Comparison of ENCODE assay signal across 12 cellular contexts in the genomic region with DNA sequence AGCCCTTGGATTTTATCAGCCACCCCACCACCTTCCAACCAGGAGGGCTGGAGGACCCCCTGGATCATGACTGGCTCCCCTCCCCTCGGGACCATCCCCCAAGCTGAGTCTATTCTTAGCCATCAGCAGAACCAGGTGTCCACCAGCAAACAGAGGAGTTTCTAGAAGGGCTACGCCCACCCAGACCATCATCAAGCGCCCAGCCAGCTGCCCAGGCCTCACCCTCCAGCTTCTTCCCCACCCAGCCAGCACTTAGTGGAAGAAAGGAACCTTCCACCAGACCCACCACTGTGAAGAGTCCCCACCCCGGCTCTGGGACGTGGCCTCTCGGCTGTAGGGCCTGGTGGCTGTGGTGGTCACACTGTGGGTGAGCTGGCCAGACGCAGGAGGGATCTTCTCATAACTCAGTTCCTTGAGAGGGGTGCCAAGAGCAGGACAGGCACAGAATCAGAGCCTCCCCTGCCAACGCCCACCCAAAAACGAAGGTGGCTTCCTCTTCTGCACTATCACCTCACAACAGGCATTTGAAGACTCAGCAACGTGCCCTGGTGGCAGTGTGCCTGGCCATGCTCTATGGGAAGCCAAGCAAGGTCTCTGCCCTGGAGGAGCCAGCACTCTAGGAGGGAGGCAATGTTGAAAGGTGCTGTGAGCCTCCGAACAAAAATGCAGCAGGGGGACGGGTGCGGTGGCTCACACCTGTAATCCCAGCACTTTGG. TPM values are rescaled to one million over a fixed set of nuclear protein-coding genes. Genes with fewer than 3 reads are reported as not detected.
A peak's percentile ranks its signal among the peaks of the same experiment; 100 is the strongest.
DNase-seq lines count a peak whose midpoint lies in the region; ATAC-seq and TF ChIP-seq lines count a peak whose summit lies in the region.
"Had no signal": no experiment of that assay in that cellular context is flagged by ENCODE, and none has a peak within 500 bp of the region (broad histone marks: within the 10 kb centered on the region; RNA-seq: fewer than 3 reads in every experiment).

No MANE protein-coding gene starts in this region.

- H3K27ac ChIP-seq in CD8-positive, alpha-beta T cell (ENCODE audit: low read depth, low read length): no peak overlapping the region
- H3K27ac ChIP-seq in WERI-Rb-1: peak overlapping the region; percentile 56
- peak overlapping the region; percentile 95 for H3K27ac ChIP-seq in hepatocyte
- H3K27ac ChIP-seq in gastrocnemius medialis: peak overlapping the region; percentile 97 to 100 (median 100)

- no peak overlapping the region for H3K4me3 ChIP-seq in CD8-positive, alpha-beta T cell (ENCODE audit: low read depth, low read length)
- no peak overlapping the region for H3K4me3 ChIP-seq in WERI-Rb-1 (ENCODE audit: low read depth, low read length)
- H3K4me3 ChIP-seq in hepatocyte: no peak overlapping the region
- H3K4me3 ChIP-seq in gastrocnemius medialis: peak overlapping the region; percentile 24 to 42 (median 28)

- intact Hi-C loops in CD8-positive, alpha-beta T cell (cut with DNase I, micrococcal nuclease): loop anchor here (10.0 kb wide), 4 partner anchors 323 to 937 kb away; partner anchors contain the start of genes GYPC (in 1 of the 2), SAP130 (in 1 of the 2) and SFT2D3 (in 1 of the 2)
- intact Hi-C loops in gastrocnemius medialis (cut with DNase I; ENCODE audit: low total_unique reads): no loop called here

- no peaks in the 10 kb centered on the region for H3K36me3 ChIP-seq in CD8-positive, alpha-beta T cell (ENCODE audit: insufficient read depth, low read length)
- H3K36me3 ChIP-seq in WERI-Rb-1 (peaks cover 18% of the 10 kb centered on the region), hepatocyte (replicated peaks; ENCODE audit: insufficient read depth, low read depth) (no peaks in the 10 kb centered on the region), gastrocnemius medialis (no peaks in the 10 kb centered on the region)

- H3K27ac Mint-ChIP-seq in CD8-positive, alpha-beta T cell: peak overlapping the region; percentile 60
- H3K27ac Mint-ChIP-seq: activated T-cell treated with anti-CD3 and anti-CD28 coated beads, Interleukin-2, amount 50 U/mL, for 24 hours had no signal

- CTCF ChIA-PET in CD8-positive, alpha-beta T cell (lab: Charles Lee): interaction anchor here (1.1 kb wide), 1 partner anchor 16 kb away, joined by 3 read pairs; no protein-coding TSS in a partner anchor

- H3K4me1 ChIP-seq in CD8-positive, alpha-beta T cell (ENCODE audit: insufficient read depth, low read length): peaks cover 45% of the 10 kb centered on the region
- peaks cover 61% of the 10 kb centered on the region for H3K4me1 ChIP-seq in hepatocyte (ENCODE audit: insufficient read depth)
- H3K4me1 ChIP-seq in gastrocnemius medialis: peaks cover 94 to 97% of the 10 kb centered on the region in 2 donors

- no peaks in the 10 kb centered on the region for H3K36me3 Mint-ChIP-seq in CD8-positive, alpha-beta T cell
- H3K36me3 Mint-ChIP-seq: CD4-positive, CD25-positive, alpha-beta regulatory T cell had no signal

- H3K9me3 ChIP-seq in CD8-positive, alpha-beta T cell (ENCODE audit: low read length): no peaks in the 10 kb centered on the region
- H3K9me3 ChIP-seq in WERI-Rb-1 (ENCODE audit: severe bottlenecking): no peaks in the 10 kb centered on the region
- no peaks in the 10 kb centered on the region for H3K9me3 ChIP-seq in hepatocyte (ENCODE audit: low read depth)
- H3K9me3 ChIP-seq in gastrocnemius medialis: no peaks in the 10 kb centered on the region

- no peaks in the 10 kb centered on the region for H3K9me2 ChIP-seq in hepatocyte (replicated peaks; ENCODE audit: insufficient read depth)

- peak overlapping the region; percentile 67 for H3K4me2 ChIP-seq in hepatocyte

- H3K27me3 ChIP-seq in CD8-positive, alpha-beta T cell (ENCODE audit: insufficient read depth, low read length): no peaks in the 10 kb centered on the region
- no peaks in the 10 kb centered on the region for H3K27me3 ChIP-seq in WERI-Rb-1 (ENCODE audit: insufficient read depth, low read depth, severe bottlenecking)
- H3K27me3 ChIP-seq in hepatocyte: no peaks in the 10 kb centered on the region
- H3K27me3 ChIP-seq in gastrocnemius medialis: no peaks in the 10 kb centered on the region

- H3K4me1 Mint-ChIP-seq in CD8-positive, alpha-beta T cell (ENCODE audit: low read depth): peaks cover 41% of the 10 kb centered on the region

- H4K20me1 ChIP-seq in hepatocyte (ENCODE audit: insufficient read depth, poor library complexity, severe bottlenecking): peaks cover 4% of the 10 kb centered on the region

- POLR2A ChIA-PET in CD8-positive, alpha-beta T cell (lab: Charles Lee): no interaction called here

- ATAC-seq in CD8-positive, alpha-beta T cell: no peak
- ATAC-seq in gastrocnemius medialis: peak in 1 of 2 donors; percentile 7

- no peak for DNase-seq in CD8-positive, alpha-beta T cell
- DNase-seq in WERI-Rb-1 (no peak), hepatocyte (ENCODE audit: low spot score) (no peak), gastrocnemius medialis (peak in 1 of 2 donors; percentile 87), EL (no peak), NCI-H774 (lab: John Stamatoyannopoulos, UW) (no peak), nucleus accumbens (lab: John Stamatoyannopoulos, UW) (no peak), HuH-7.5 (ENCODE audit: low spot score) (no peak)
- DNase-seq: activated T-cell treated with anti-CD3 and anti-CD28 coated beads, Interleukin-2, amount 50 U/mL, for 24 hours; CD4-positive, CD25-positive, alpha-beta regulatory T cell; NCI-H1417 treated with DMSO at 0.1 percent for 48 hours; stimulated activated CD4-positive, alpha-beta T cell treated with anti-CD3 and anti-CD28 coated beads, Interleukin-4, amount 100 ng/mL, for 24 hours had no signal

- peaks cover 79% of the 10 kb centered on the region for H3K79me2 ChIP-seq in hepatocyte

- H3K4me3 Mint-ChIP-seq in CD8-positive, alpha-beta T cell: no peak overlapping the region
- H3K4me3 Mint-ChIP-seq: activated T-cell treated with anti-CD3 and anti-CD28 coated beads, Interleukin-2, amount 50 U/mL, for 24 hours; CD4-positive, CD25-positive, alpha-beta regulatory T cell had no signal

- no peak for TF ChIP-seq CTCF in CD8-positive, alpha-beta T cell (IDR thresholded peaks at IDR 0.05)
- TF ChIP-seq CTCF in WERI-Rb-1 (IDR thresholded peaks at IDR 0.05; ENCODE audit: low read depth, low read length): no peak
- no peak for TF ChIP-seq CTCF in hepatocyte (IDR thresholded peaks at IDR 0.05; ENCODE audit: poor library complexity)
- no peak for TF ChIP-seq CTCF in gastrocnemius medialis (IDR thresholded peaks at IDR 0.05 in 4 of 5, conservative IDR thresholded peaks at IDR 0.05 in 1 of 5)

- no peaks in the 10 kb centered on the region for H3K9me3 Mint-ChIP-seq in CD8-positive, alpha-beta T cell
- H3K9me3 Mint-ChIP-seq: activated T-cell treated with anti-CD3 and anti-CD28 coated beads, Interleukin-2, amount 50 U/mL, for 24 hours; CD4-positive, CD25-positive, alpha-beta regulatory T cell had no signal

- no peak for TF ChIP-seq POLR2A in gastrocnemius medialis (IDR thresholded peaks at IDR 0.05)

- no peak overlapping the region for H2AFZ ChIP-seq in hepatocyte

- no peaks in the 10 kb centered on the region for H3K27me3 Mint-ChIP-seq in CD8-positive, alpha-beta T cell (ENCODE audit: low read depth)
- H3K27me3 Mint-ChIP-seq: activated T-cell treated with anti-CD3 and anti-CD28 coated beads, Interleukin-2, amount 50 U/mL, for 24 hours; CD4-positive, CD25-positive, alpha-beta regulatory T cell had no signal

- in situ Hi-C loops in gastrocnemius medialis (cut with MboI; ENCODE audit: low sequenced_read_pairs in 4 of 4): loop anchor here in 2 of 4 donors (25.0 kb wide), 2 partner anchors 299 to 324 kb away; partner anchors contain the start of genes MAP3K2 (in 1 of the 2) and PROC (in 1 of the 2)

- 85% methylated on average over 13 of the region's 13 CpGs for WGBS in hepatocyte (ENCODE audit: low lambda C conversion rate, missing lambda C conversion rate)

RNA-seq across cellular contexts. Expression of gene BIN1, which starts 19.0 kb away (rescaled TPM):
- 10 to 100 TPM; 92.1 to 92.4 TPM for total RNA-seq in CD8-positive, alpha-beta T cell
- total RNA-seq in hepatocyte: 107 and 109 TPM in 2 replicates
- 113 and 122 TPM in 2 replicates for polyA plus RNA-seq in hepatocyte
- 1,000 to 10,000 TPM; 1,150 to 2,167 (median 1,736) TPM for total RNA-seq in gastrocnemius medialis

Comparison
In these comparisons a context has a peak if more than half of its experiments do, and no peak if none do; other contexts are left out.
1. H3K4me3 ChIP-seq: peak in gastrocnemius medialis (4 of 4); none in CD8-positive, alpha-beta T cell (single experiment), WERI-Rb-1 (single experiment) and hepatocyte (single experiment).
2. RNA of gene BIN1, which starts 19.0 kb away (total RNA-seq): 1,150 to 2,167 TPM in gastrocnemius medialis; 107 to 109 TPM in hepatocyte and 92.1 to 92.4 TPM in CD8-positive, alpha-beta T cell; every median in the first group is over 10 times any median in the second.